ENCODE assay signal across 2 cellular contexts in the genomic region with DNA sequence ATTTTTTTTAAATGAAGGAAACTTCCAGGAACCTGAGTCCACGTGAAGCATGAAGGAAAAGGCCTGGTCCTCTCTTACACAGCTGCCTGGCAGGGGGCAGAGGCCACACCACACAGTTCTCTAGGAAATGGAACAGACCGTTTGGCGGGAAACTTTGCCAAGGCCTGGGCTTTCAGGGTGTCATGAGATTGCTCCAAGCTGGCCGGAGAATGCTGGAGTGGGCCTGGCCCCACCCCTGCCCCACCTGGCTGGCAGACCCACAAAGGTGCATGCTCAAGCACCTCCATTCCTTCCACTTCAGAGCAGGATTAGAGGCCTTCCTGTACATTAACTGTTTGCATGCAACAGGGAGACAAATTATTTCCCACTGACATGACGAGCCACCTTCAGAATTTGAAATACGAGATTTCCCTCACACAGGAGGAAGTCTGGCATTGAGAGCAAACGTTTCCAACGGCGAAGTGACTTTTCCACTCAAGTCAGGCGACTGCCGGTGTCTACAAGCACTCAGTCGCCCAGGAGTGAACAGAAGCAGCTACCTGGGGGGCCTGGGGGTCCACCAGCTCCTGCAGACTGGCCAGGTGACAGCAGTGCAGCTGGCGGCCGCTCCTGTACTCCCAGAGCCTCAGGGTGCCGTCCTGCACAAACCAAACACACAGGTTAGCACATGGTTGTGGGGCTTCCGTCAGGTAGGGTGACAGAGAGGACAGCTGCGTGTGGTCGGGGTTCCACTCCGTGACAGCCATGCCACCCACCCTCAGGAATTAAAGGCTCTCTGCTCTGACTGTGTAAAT.
TF ChIP-seq lines count a peak whose summit lies in the region.

No MANE protein-coding gene starts in this region.

TF ChIP-seq in GM23338, 12 proteins besides CTCF, POLR2A, EP300 and RAD21:
- TF ChIP-seq STAT1 (IDR thresholded peaks at IDR 0.05; ENCODE audit: unreplicated experiment): no peak
- no peak for TF ChIP-seq JUNB (IDR thresholded peaks at IDR 0.05; ENCODE audit: unreplicated experiment)
- TF ChIP-seq NANOG (IDR thresholded peaks at IDR 0.05; ENCODE audit: borderline replicate concordance): no peak
- TF ChIP-seq POLR2AphosphoS5 (IDR thresholded peaks at IDR 0.05; ENCODE audit: low read depth): no peak
- TF ChIP-seq EZH2phosphoT487 (IDR thresholded peaks at IDR 0.05; ENCODE audit: unreplicated experiment): no peak
- no peak for TF ChIP-seq EZH2 (IDR thresholded peaks at IDR 0.05; ENCODE audit: low read depth, unreplicated experiment)
- no peak for TF ChIP-seq CREB1 (CRISPR knock-in tag; IDR thresholded peaks at IDR 0.05; ENCODE audit: low read depth)

TF ChIP-seq in GM12878, 131 proteins besides CTCF, POLR2A, EP300 and RAD21:
- TF ChIP-seq TAF1 (IDR thresholded peaks at IDR 0.05; ENCODE audit: borderline replicate concordance, low read depth, low read length): no peak
- TF ChIP-seq RB1 (IDR thresholded peaks at IDR 0.05; ENCODE audit: borderline replicate concordance): no peak
- no peak for TF ChIP-seq TBL1XR1 (IDR thresholded peaks at IDR 0.05; ENCODE audit: low read depth, low read length)
- TF ChIP-seq BMI1 (IDR thresholded peaks at IDR 0.05; ENCODE audit: borderline replicate concordance): no peak
- TF ChIP-seq MXI1 (IDR thresholded peaks at IDR 0.05; ENCODE audit: low read depth, low read length): no peak
- no peak for TF ChIP-seq WRNIP1 (IDR thresholded peaks at IDR 0.05; ENCODE audit: borderline replicate concordance, low read depth, low read length)
- no peak for TF ChIP-seq MTA2 (IDR thresholded peaks at IDR 0.05; ENCODE audit: low read depth)
- TF ChIP-seq GABPA (IDR thresholded peaks at IDR 0.05; ENCODE audit: low read depth): no peak
- TF ChIP-seq, protein P1, sequence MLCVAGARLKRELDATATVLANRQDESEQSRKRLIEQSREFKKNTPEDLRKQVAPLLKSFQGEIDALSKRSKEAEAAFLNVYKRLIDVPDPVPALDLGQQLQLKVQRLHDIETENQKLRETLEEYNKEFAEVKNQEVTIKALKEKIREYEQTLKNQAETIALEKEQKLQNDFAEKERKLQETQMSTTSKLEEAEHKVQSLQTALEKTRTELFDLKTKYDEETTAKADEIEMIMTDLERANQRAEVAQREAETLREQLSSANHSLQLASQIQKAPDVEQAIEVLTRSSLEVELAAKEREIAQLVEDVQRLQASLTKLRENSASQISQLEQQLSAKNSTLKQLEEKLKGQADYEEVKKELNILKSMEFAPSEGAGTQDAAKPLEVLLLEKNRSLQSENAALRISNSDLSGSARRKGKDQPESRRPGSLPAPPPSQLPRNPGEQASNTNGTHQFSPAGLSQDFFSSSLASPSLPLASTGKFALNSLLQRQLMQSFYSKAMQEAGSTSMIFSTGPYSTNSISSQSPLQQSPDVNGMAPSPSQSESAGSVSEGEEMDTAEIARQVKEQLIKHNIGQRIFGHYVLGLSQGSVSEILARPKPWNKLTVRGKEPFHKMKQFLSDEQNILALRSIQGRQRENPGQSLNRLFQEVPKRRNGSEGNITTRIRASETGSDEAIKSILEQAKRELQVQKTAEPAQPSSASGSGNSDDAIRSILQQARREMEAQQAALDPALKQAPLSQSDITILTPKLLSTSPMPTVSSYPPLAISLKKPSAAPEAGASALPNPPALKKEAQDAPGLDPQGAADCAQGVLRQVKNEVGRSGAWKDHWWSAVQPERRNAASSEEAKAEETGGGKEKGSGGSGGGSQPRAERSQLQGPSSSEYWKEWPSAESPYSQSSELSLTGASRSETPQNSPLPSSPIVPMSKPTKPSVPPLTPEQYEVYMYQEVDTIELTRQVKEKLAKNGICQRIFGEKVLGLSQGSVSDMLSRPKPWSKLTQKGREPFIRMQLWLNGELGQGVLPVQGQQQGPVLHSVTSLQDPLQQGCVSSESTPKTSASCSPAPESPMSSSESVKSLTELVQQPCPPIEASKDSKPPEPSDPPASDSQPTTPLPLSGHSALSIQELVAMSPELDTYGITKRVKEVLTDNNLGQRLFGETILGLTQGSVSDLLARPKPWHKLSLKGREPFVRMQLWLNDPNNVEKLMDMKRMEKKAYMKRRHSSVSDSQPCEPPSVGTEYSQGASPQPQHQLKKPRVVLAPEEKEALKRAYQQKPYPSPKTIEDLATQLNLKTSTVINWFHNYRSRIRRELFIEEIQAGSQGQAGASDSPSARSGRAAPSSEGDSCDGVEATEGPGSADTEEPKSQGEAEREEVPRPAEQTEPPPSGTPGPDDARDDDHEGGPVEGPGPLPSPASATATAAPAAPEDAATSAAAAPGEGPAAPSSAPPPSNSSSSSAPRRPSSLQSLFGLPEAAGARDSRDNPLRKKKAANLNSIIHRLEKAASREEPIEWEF (IDR thresholded peaks at IDR 0.05; ENCODE audit: insufficient replicate concordance, low read depth, low read length): no peak
- TF ChIP-seq NR2F1 (conservative IDR thresholded peaks at IDR 0.05): no peak
- TF ChIP-seq JUNB (IDR thresholded peaks at IDR 0.05): no peak
- TF ChIP-seq, protein P2, sequence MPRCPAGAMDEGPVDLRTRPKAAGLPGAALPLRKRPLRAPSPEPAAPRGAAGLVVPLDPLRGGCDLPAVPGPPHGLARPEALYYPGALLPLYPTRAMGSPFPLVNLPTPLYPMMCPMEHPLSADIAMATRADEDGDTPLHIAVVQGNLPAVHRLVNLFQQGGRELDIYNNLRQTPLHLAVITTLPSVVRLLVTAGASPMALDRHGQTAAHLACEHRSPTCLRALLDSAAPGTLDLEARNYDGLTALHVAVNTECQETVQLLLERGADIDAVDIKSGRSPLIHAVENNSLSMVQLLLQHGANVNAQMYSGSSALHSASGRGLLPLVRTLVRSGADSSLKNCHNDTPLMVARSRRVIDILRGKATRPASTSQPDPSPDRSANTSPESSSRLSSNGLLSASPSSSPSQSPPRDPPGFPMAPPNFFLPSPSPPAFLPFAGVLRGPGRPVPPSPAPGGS (IDR thresholded peaks at IDR 0.05; ENCODE audit: borderline replicate concordance, insufficient read depth, low read depth, low read length, poor library complexity, severe bottlenecking): no peak
- no peak for TF ChIP-seq HDGF (IDR thresholded peaks at IDR 0.05)
- no peak for TF ChIP-seq ZZZ3 (IDR thresholded peaks at IDR 0.05; ENCODE audit: control insufficient read depth, insufficient read length, low read depth)
